Comparison of ENCODE assay signal across 24 cellular contexts in the genomic region with DNA sequence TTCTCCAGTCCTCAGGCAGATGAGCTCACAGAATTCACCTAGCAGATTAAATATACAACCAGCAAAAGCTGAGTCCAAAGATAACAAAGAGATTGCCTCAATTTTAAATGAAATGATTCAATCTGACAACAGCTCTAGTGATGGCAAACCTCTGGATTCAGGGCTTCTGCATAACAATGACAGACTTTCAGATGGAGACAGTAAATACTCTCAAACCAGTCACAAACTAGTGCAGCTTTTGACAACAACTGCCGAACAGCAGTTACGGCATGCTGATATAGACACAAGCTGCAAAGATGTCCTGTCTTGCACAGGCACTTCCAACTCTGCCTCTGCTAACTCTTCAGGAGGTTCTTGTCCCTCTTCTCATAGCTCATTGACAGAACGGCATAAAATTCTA.
"Had no signal": no experiment of that assay in that cellular context is flagged by ENCODE, and none has a peak within 500 bp of the region (broad histone marks: within the 10 kb centered on the region; RNA-seq: fewer than 3 reads in every experiment).

No MANE protein-coding gene starts in this region.

- H2AFZ ChIP-seq: hepatocyte, neural progenitor cell had no signal

- H3K79me2 ChIP-seq: hepatocyte had no signal

- DNase-seq: cerebellar nuclear complex; colonic mucosa; dermis blood vessel endothelial cell; erythroblast; foreskin keratinocyte; left colon; left ventricle myocardium superior; mucosa of descending colon; naive thymus-derived CD8-positive, alpha-beta T cell; ovary; retina; sigmoid colon; stimulated activated CD4-positive, alpha-beta T cell treated with anti-CD3 and anti-CD28 coated beads, Interleukin-12 subunit alpha, Interleukin-12 subunit beta, amount 100 ng/mL, for 4 hours; stimulated activated CD4-positive, alpha-beta T cell treated with anti-CD3 and anti-CD28 coated beads, Interleukin-2, amount 100 ng/mL, for 48 hours; stimulated activated naive CD8-positive, alpha-beta T cell treated with anti-CD3 and anti-CD28 coated beads, Interleukin-15, Interleukin-2, amounts not matched to agents 100 U/mL and 50 U/mL, for 24 hours; testis; upper lobe of right lung had no signal

- ATAC-seq: foreskin keratinocyte; left colon; left ventricle myocardium superior; mucosa of descending colon; naive thymus-derived CD8-positive, alpha-beta T cell; stimulated activated naive CD8-positive, alpha-beta T cell treated with anti-CD3 and anti-CD28 coated beads, Interleukin-15, Interleukin-2, amounts not matched to agents 100 U/mL and 50 U/mL, for 24 hours; upper lobe of right lung had no signal

- H3K4me1 ChIP-seq: colonic mucosa, neural progenitor cell, prostate gland, testis, upper lobe of right lung had no signal

- H3K36me3 ChIP-seq: colonic mucosa, neural progenitor cell, ovary had no signal

- H3K9ac ChIP-seq: neural progenitor cell had no signal

- H3K9me3 ChIP-seq: colonic mucosa, mucosa of descending colon, ovary, prostate gland, sigmoid colon, testis, tibial nerve, upper lobe of right lung, vagina had no signal

- H3K4me3 ChIP-seq: colonic mucosa, hepatocyte, lung, mucosa of descending colon, neural progenitor cell, ovary, prostate gland, sigmoid colon, skin epidermis, testis, tibial nerve, upper lobe of right lung, vagina had no signal

- H3K27ac ChIP-seq: colonic mucosa, foreskin keratinocyte, hepatocyte, neural progenitor cell, ovary, prostate gland, sigmoid colon, skin epidermis, testis, tibial nerve, upper lobe of right lung, vagina had no signal

- H3K4me2 ChIP-seq: hepatocyte, neural progenitor cell had no signal

- H3K27me3 ChIP-seq: colonic mucosa, foreskin keratinocyte, hepatocyte, neural progenitor cell, ovary, sigmoid colon, testis, tibial nerve, upper lobe of right lung, vagina had no signal
